ENCODE assay signal across 17 cellular contexts in the genomic region with DNA sequence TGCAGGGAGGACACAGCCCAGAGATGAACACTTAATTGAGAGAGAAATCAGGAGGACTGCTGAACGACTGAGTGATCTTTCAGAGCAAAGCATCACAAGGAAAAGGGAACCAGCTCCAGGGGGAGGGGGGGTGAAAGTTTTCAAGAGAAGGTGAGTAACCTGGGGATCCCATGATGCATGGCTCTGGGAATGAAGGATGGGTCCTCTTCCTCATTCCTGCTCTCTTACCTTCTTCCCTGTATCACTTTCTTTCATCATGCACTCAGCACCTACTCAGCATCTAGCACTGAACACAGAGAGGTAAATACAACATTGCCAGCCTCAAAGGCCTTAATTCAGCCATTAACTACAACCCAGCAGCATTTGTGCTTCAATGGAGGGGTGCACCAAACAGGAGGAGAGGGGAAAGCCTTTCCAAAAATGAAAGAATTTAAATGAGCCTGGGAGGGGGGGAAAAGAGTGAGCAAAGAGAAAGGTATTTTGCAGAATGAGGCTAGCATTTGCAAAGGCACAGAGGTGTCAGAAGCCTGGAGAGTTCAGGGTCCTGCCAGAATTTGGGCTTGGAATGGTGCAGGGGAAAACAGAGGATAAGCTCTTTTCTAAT.
DNase-seq lines count a peak whose midpoint lies in the region; ATAC-seq and TF ChIP-seq lines count a peak whose summit lies in the region.
"Had no signal": no experiment of that assay in that cellular context is flagged by ENCODE, and none has a peak within 500 bp of the region (broad histone marks: within the 10 kb centered on the region; RNA-seq: fewer than 3 reads in every experiment).

No MANE protein-coding gene starts in this region.

- no peak for TF ChIP-seq CTCF in WTC11 (IDR thresholded peaks at IDR 0.05)
- no peak for TF ChIP-seq CTCF in type B pancreatic cell (conservative IDR thresholded peaks at IDR 0.05)

- peak overlapping the region; percentile 33 for H3K27ac Mint-ChIP-seq in stimulated activated naive CD8-positive, alpha-beta T cell treated with anti-CD3 and anti-CD28 coated beads, Interleukin-15, Interleukin-2, amounts not matched to agents 100 ng/mL and 50 ng/mL, for 24 hours
- H3K27ac Mint-ChIP-seq in WTC11 (peak overlapping the region; percentile 84), type B pancreatic cell (peak overlapping the region; percentile 50)

- ATAC-seq in stimulated activated naive CD8-positive, alpha-beta T cell treated with anti-CD3 and anti-CD28 coated beads, Interleukin-15, Interleukin-2, amounts not matched to agents 100 U/mL and 50 U/mL, for 24 hours: no peak
- peak; percentile 11 for ATAC-seq in WTC11
- no peak for ATAC-seq in GM19397 (IDR thresholded peaks at IDR 0.05; ENCODE audit: unreplicated experiment)
- ATAC-seq: gastroesophageal sphincter, left lung had no signal

- POLR2A ChIA-PET in WTC11 (lab: Charles Lee): interaction anchor here (0.6 kb wide), 1 partner anchor 782 kb away, joined by 3 read pairs; no protein-coding TSS in a partner anchor

- DNase-seq in stimulated activated naive CD8-positive, alpha-beta T cell treated with anti-CD3 and anti-CD28 coated beads, Interleukin-15, Interleukin-2, amounts not matched to agents 100 U/mL and 50 U/mL, for 24 hours: no peak
- DNase-seq in WTC11 (ENCODE audit: low spot score): no peak
- DNase-seq in iPS-NIHi7 (ENCODE audit: extremely low spot score): peak; percentile 34
- DNase-seq in type B pancreatic cell (ENCODE audit: extremely low spot score, unreplicated experiment): no peak
- no peak for DNase-seq in NCI-H82 (lab: John Stamatoyannopoulos, UW)
- no peak for DNase-seq in NCI-H1694 treated with DMSO at 0.1 percent for 48 hours (lab: John Stamatoyannopoulos, UW)
- DNase-seq: activated CD4-positive, alpha-beta T cell treated with anti-CD3 and anti-CD28 coated beads, Interleukin-2, amount 50 U/mL, for 48 hours; activated T-cell treated with anti-CD3 and anti-CD28 coated beads, Interleukin-2, amount 50 U/mL, for 48 hours; C1 segment of cervical spinal cord; dermis blood vessel endothelial cell; left lung; NCI-H187 treated with DMSO at 0.1 percent for 48 hours; NCI-H345; SW 1271 had no signal

- H3K27me3 Mint-ChIP-seq in stimulated activated naive CD8-positive, alpha-beta T cell treated with anti-CD3 and anti-CD28 coated beads, Interleukin-15, Interleukin-2, amounts not matched to agents 100 ng/mL and 50 ng/mL, for 24 hours: no peaks in the 10 kb centered on the region
- no peaks in the 10 kb centered on the region for H3K27me3 Mint-ChIP-seq in WTC11 (ENCODE audit: low read depth)
- no peaks in the 10 kb centered on the region for H3K27me3 Mint-ChIP-seq in type B pancreatic cell

- H3K4me1 Mint-ChIP-seq in stimulated activated naive CD8-positive, alpha-beta T cell treated with anti-CD3 and anti-CD28 coated beads, Interleukin-15, Interleukin-2, amounts not matched to agents 100 ng/mL and 50 ng/mL, for 24 hours (ENCODE audit: low read depth): peaks cover 97% of the 10 kb centered on the region
- H3K4me1 Mint-ChIP-seq in WTC11 (peaks cover 72% of the 10 kb centered on the region), type B pancreatic cell (ENCODE audit: unreplicated experiment) (peaks cover 47% of the 10 kb centered on the region)

- peaks cover 60% of the 10 kb centered on the region for H3K36me3 Mint-ChIP-seq in stimulated activated naive CD8-positive, alpha-beta T cell treated with anti-CD3 and anti-CD28 coated beads, Interleukin-15, Interleukin-2, amounts not matched to agents 100 ng/mL and 50 ng/mL, for 24 hours (ENCODE audit: low read depth)
- H3K36me3 Mint-ChIP-seq in WTC11 (peaks cover 6% of the 10 kb centered on the region), type B pancreatic cell (peaks cover 11% of the 10 kb centered on the region)

- H3K4me3 Mint-ChIP-seq in stimulated activated naive CD8-positive, alpha-beta T cell treated with anti-CD3 and anti-CD28 coated beads, Interleukin-15, Interleukin-2, amounts not matched to agents 100 ng/mL and 50 ng/mL, for 24 hours: no peak overlapping the region
- no peak overlapping the region for H3K4me3 Mint-ChIP-seq in WTC11
- H3K4me3 Mint-ChIP-seq in type B pancreatic cell: no peak overlapping the region

- H3K9me3 Mint-ChIP-seq in stimulated activated naive CD8-positive, alpha-beta T cell treated with anti-CD3 and anti-CD28 coated beads, Interleukin-15, Interleukin-2, amounts not matched to agents 100 ng/mL and 50 ng/mL, for 24 hours: no peaks in the 10 kb centered on the region
- H3K9me3 Mint-ChIP-seq in WTC11: peaks cover 6% of the 10 kb centered on the region
- peaks cover 5% of the 10 kb centered on the region for H3K9me3 Mint-ChIP-seq in type B pancreatic cell

- CTCF ChIA-PET in WTC11 (lab: Charles Lee): no interaction called here

TF ChIP-seq in WTC11, 78 proteins besides CTCF, POLR2A, EP300 and RAD21:
- TF ChIP-seq, protein P1, sequence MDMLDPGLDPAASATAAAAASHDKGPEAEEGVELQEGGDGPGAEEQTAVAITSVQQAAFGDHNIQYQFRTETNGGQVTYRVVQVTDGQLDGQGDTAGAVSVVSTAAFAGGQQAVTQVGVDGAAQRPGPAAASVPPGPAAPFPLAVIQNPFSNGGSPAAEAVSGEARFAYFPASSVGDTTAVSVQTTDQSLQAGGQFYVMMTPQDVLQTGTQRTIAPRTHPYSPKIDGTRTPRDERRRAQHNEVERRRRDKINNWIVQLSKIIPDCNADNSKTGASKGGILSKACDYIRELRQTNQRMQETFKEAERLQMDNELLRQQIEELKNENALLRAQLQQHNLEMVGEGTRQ (CRISPR knock-in tag; IDR thresholded peaks at IDR 0.05): no peak
- TF ChIP-seq ZNF263 (CRISPR knock-in tag; IDR thresholded peaks at IDR 0.05; ENCODE audit: low read depth) (no peak), CREB1 (CRISPR knock-in tag; IDR thresholded peaks at IDR 0.05) (no peak), ZNF425 (CRISPR knock-in tag; conservative IDR thresholded peaks at IDR 0.05) (no peak), E2F4 (CRISPR knock-in tag; IDR thresholded peaks at IDR 0.05; ENCODE audit: borderline replicate concordance, low read depth) (no peak), ZNF423 (CRISPR knock-in tag; IDR thresholded peaks at IDR 0.05) (no peak), NR2C2 (CRISPR knock-in tag; IDR thresholded peaks at IDR 0.05) (no peak), ZNF138 (CRISPR knock-in tag; conservative IDR thresholded peaks at IDR 0.05) (no peak), SMAD3 (CRISPR knock-in tag; IDR thresholded peaks at IDR 0.05; ENCODE audit: borderline replicate concordance) (no peak), ZNF121 (CRISPR knock-in tag; IDR thresholded peaks at IDR 0.05) (no peak)
- TF ChIP-seq, protein P2, sequence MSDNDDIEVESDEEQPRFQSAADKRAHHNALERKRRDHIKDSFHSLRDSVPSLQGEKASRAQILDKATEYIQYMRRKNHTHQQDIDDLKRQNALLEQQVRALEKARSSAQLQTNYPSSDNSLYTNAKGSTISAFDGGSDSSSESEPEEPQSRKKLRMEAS (CRISPR knock-in tag; IDR thresholded peaks at IDR 0.05): no peak

Comparison
In these comparisons a context has a peak if more than half of its experiments do, and no peak if none do; other contexts are left out.
1. H3K27ac Mint-ChIP-seq: peak in every context shown above with its lines; median percentile 84 in WTC11; 50 in type B pancreatic cell; 33 in stimulated activated naive CD8-positive, alpha-beta T cell treated with anti-CD3 and anti-CD28 coated beads, Interleukin-15, Interleukin-2, amounts not matched to agents 100 ng/mL and 50 ng/mL, for 24 hours.